Comparison of ENCODE assay signal across 1 cellular context in genomic region chrX:135973025-135973547, GRCh38.
TF ChIP-seq lines count a peak whose summit lies in the region.

No MANE protein-coding gene starts in this region.

TF ChIP-seq in K562, 482 proteins besides CTCF, POLR2A, EP300 and RAD21 (continued from another document):
- TF ChIP-seq, protein P1, sequence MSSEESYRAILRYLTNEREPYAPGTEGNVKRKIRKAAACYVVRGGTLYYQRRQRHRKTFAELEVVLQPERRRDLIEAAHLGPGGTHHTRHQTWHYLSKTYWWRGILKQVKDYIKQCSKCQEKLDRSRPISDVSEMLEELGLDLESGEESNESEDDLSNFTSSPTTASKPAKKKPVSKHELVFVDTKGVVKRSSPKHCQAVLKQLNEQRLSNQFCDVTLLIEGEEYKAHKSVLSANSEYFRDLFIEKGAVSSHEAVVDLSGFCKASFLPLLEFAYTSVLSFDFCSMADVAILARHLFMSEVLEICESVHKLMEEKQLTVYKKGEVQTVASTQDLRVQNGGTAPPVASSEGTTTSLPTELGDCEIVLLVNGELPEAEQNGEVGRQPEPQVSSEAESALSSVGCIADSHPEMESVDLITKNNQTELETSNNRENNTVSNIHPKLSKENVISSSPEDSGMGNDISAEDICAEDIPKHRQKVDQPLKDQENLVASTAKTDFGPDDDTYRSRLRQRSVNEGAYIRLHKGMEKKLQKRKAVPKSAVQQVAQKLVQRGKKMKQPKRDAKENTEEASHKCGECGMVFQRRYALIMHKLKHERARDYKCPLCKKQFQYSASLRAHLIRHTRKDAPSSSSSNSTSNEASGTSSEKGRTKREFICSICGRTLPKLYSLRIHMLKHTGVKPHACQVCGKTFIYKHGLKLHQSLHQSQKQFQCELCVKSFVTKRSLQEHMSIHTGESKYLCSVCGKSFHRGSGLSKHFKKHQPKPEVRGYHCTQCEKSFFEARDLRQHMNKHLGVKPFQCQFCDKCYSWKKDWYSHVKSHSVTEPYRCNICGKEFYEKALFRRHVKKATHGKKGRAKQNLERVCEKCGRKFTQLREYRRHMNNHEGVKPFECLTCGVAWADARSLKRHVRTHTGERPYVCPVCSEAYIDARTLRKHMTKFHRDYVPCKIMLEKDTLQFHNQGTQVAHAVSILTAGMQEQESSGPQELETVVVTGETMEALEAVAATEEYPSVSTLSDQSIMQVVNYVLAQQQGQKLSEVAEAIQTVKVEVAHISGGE (CRISPR knock-in tag; IDR thresholded peaks at IDR 0.05) = no peak
- peak in 1 of 2 experiments; percentile 76 for TF ChIP-seq NCOA2 (IDR thresholded peaks at IDR 0.05; ENCODE audit: partially characterized antibody in 2 of 2)
- TF ChIP-seq ZNF512 (tag; IDR thresholded peaks at IDR 0.05) = no peak
